Comparison of ENCODE assay signal across 14 cellular contexts in genomic region chr19:36986601-36987000, GRCh38.
DNase-seq lines count a peak whose midpoint lies in the region; ATAC-seq and TF ChIP-seq lines count a peak whose summit lies in the region.
"Had no signal": no experiment of that assay in that cellular context is flagged by ENCODE, and none has a peak within 500 bp of the region (broad histone marks: within the 10 kb centered on the region; RNA-seq: fewer than 3 reads in every experiment).

No MANE protein-coding gene starts in this region.

- DNase-seq in COLO668 (lab: John Stamatoyannopoulos, UW; ENCODE audit: unreplicated experiment) (peak; percentile 23), NCI-H1105 treated with DMSO at 0.1 percent for 48 hours (lab: John Stamatoyannopoulos, UW) (peak; percentile 21), NCI-H345 (lab: John Stamatoyannopoulos, UW) (peak; percentile 89), SJCRH30 (peak; percentile 90 to 97), lower lobe of right lung (no peak)
- DNase-seq: AML-193, NCI-H524 treated with DMSO at 0.1 percent for 48 hours, T-helper 17 cell had no signal

- peaks cover 22% of the 10 kb centered on the region for H3K9me3 ChIP-seq in SJCRH30 (replicated peaks)
- H3K9me3 ChIP-seq in lower lobe of right lung: peaks cover 22% of the 10 kb centered on the region

- intact Hi-C loops in lower lobe of right lung (cut with DNase I): no loop called here

- H3K27me3 ChIP-seq in SJCRH30 (no peaks in the 10 kb centered on the region), lower lobe of right lung (ENCODE audit: low read depth) (no peaks in the 10 kb centered on the region)

- no peak for ATAC-seq in SK-N-SH treated with all-trans-retinoic acid at 6 μM for 48 hours
- no peak for ATAC-seq in GM19023 (IDR thresholded peaks at IDR 0.05; ENCODE audit: unreplicated experiment)
- ATAC-seq in lower lobe of right lung: no peak
- ATAC-seq in GM21390 (IDR thresholded peaks at IDR 0.05; ENCODE audit: unreplicated experiment): no peak
- ATAC-seq: K562, Right ventricle myocardium inferior, T-helper 17 cell had no signal

- no peak for TF ChIP-seq CTCF in lower lobe of right lung (IDR thresholded peaks at IDR 0.05)

- peaks cover under 1% of the 10 kb centered on the region for H3K36me3 ChIP-seq in SJCRH30
- H3K36me3 ChIP-seq in lower lobe of right lung: peaks cover 3% of the 10 kb centered on the region

- H3K27ac ChIP-seq in SJCRH30: peak overlapping the region; percentile 99
- no peak overlapping the region for H3K27ac ChIP-seq in lower lobe of right lung
- H3K27ac ChIP-seq: HL-60 had no signal

- H3K4me1 ChIP-seq in SJCRH30 (peaks cover 36% of the 10 kb centered on the region), lower lobe of right lung (no peaks in the 10 kb centered on the region)

- H3K4me3 ChIP-seq in SJCRH30 (peak overlapping the region; percentile 7; the same call in 1 of the 2 replicates), lower lobe of right lung (no peak overlapping the region)
- H3K4me3 ChIP-seq: K562 had no signal

TF ChIP-seq in SK-N-SH treated with all-trans-retinoic acid at 6 μM for 48 hours, 23 proteins besides CTCF, POLR2A, EP300 and RAD21:
- TF ChIP-seq ARNTL (CRISPR knock-in tag; IDR thresholded peaks at IDR 0.05; ENCODE audit: borderline replicate concordance, low read depth): no peak
- TF ChIP-seq ISL1 (CRISPR knock-in tag; IDR thresholded peaks at IDR 0.05): no peak
- TF ChIP-seq PATZ1 (CRISPR knock-in tag; IDR thresholded peaks at IDR 0.05; ENCODE audit: borderline replicate concordance): no peak
- TF ChIP-seq TCF4 (CRISPR knock-in tag; IDR thresholded peaks at IDR 0.05; ENCODE audit: borderline replicate concordance): no peak
- TF ChIP-seq POU6F1 (CRISPR knock-in tag; IDR thresholded peaks at IDR 0.05; ENCODE audit: borderline replicate concordance, low read depth): no peak
